ENCODE assay signal across 8 cellular contexts in genomic region chr12:93766802-93767523, GRCh38.
DNase-seq lines count a peak whose midpoint lies in the region; ATAC-seq and TF ChIP-seq lines count a peak whose summit lies in the region.

No MANE protein-coding gene starts in this region.

- no peaks in the 10 kb centered on the region for H3K9me3 Mint-ChIP-seq in GM23338

- H3K4me3 Mint-ChIP-seq in GM23338, result no peak overlapping the region

- H3K9me3 ChIP-seq in Peyer's patch (no peaks in the 10 kb centered on the region), thyroid gland (no peaks in the 10 kb centered on the region)

- H3K4me1 ChIP-seq in GM23338 (ENCODE audit: insufficient read depth), result no peaks in the 10 kb centered on the region; the same call in 1 of the 2 replicates
- H3K4me1 ChIP-seq in Peyer's patch, result peaks cover 0 to 23% (median 0%) of the 10 kb centered on the region in 4 donors
- H3K4me1 ChIP-seq in thyroid gland, result peaks cover 0 to 9% of the 10 kb centered on the region in 2 donors

- H3K36me3 ChIP-seq in GM23338 (ENCODE audit: insufficient read depth) (no peaks in the 10 kb centered on the region), Peyer's patch (no peaks in the 10 kb centered on the region), thyroid gland (no peaks in the 10 kb centered on the region)

- H3K4me2 ChIP-seq in GM23338, result no peak overlapping the region

- 34 to 39% methylated on average over 6 of the region's 6 CpGs for WGBS in thyroid gland, 2 donors

- no peaks in the 10 kb centered on the region for H3F3A ChIP-seq in GM23338 (replicated peaks; ENCODE audit: low read depth)

- DNase-seq in AG20443 (ENCODE audit: low spot score) (peak; percentile 64), GM23338 (ENCODE audit: low spot score) (peak; percentile 52), Peyer's patch (peak in 1 of 3 donors; percentile 68), cardiac fibroblast (ENCODE audit: low read depth in 2 of 2) (peak; percentile 87 to 91), left lobe of liver (ENCODE audit: low spot score) (no peak), thyroid gland (peak; percentile 27 to 41), GF-D8 (lab: John Stamatoyannopoulos, UW) (no peak)

- H3K27ac ChIP-seq in GM23338 (ENCODE audit: low read depth) (no peak overlapping the region), Peyer's patch (peak overlapping the region in 2 of 4 donors; percentile 8 to 37), thyroid gland (peak overlapping the region in 1 of 3 donors; percentile 25)

- no peak overlapping the region for H3K27ac Mint-ChIP-seq in GM23338

- ATAC-seq in GM23338 (peak; percentile 44; the same call in 2 of the 3 replicates), left lobe of liver (peak; percentile 43), HG02798 (IDR thresholded peaks at IDR 0.05; ENCODE audit: poor library complexity, unreplicated experiment) (no peak)

- H3K4me1 Mint-ChIP-seq in GM23338, result peaks cover 19% of the 10 kb centered on the region

- intact Hi-C loops in thyroid gland (cut with DNase I), result loop anchor here (5.0 kb wide), 1 partner anchor 335 kb away; no protein-coding TSS in a partner anchor

- no peak overlapping the region for H2AFZ ChIP-seq in GM23338

- H3K9me2 ChIP-seq in GM23338 (ENCODE audit: insufficient read depth), result no peaks in the 10 kb centered on the region

- peaks cover 2% of the 10 kb centered on the region for H3K27me3 Mint-ChIP-seq in GM23338 (ENCODE audit: insufficient read depth, low read depth, poor library complexity)

- no peaks in the 10 kb centered on the region for H3K79me2 ChIP-seq in GM23338 (replicated peaks; ENCODE audit: insufficient read depth)

- H3K4me3 ChIP-seq in GM23338 (no peak overlapping the region), Peyer's patch (no peak overlapping the region), cardiac fibroblast (replicated peaks in 1 of 2; ENCODE audit: low read depth in 2 of 2, low read length in 2 of 2) (no peak overlapping the region), thyroid gland (replicated peaks in 1 of 3) (no peak overlapping the region)

- no peaks in the 10 kb centered on the region for H3K27me3 ChIP-seq in GM23338 (ENCODE audit: insufficient read depth)
- no peaks in the 10 kb centered on the region for H3K27me3 ChIP-seq in Peyer's patch
- H3K27me3 ChIP-seq in thyroid gland, result no peaks in the 10 kb centered on the region

- no peaks in the 10 kb centered on the region for H4K20me1 ChIP-seq in GM23338 (replicated peaks; ENCODE audit: insufficient read depth)

- no peaks in the 10 kb centered on the region for H3K36me3 Mint-ChIP-seq in GM23338 (ENCODE audit: low read depth)

- TF ChIP-seq CTCF in GM23338 (conservative IDR thresholded peaks at IDR 0.05; ENCODE audit: low read depth in 2 of 2) (peak; percentile 63 to 71), Peyer's patch (IDR thresholded peaks at IDR 0.05) (peak in 4 of 6 experiments; percentile 29 to 86 (median 77)), cardiac fibroblast (IDR thresholded peaks at IDR 0.05; ENCODE audit: low read depth, low read length) (peak; percentile 69), thyroid gland (IDR thresholded peaks at IDR 0.05) (peak in 5 of 6 experiments; percentile 13 to 86 (median 67))

- TF ChIP-seq POLR2A in Peyer's patch (IDR thresholded peaks at IDR 0.05) (no peak), thyroid gland (IDR thresholded peaks at IDR 0.05) (no peak)

TF ChIP-seq in GM23338, 12 proteins besides CTCF, POLR2A, EP300 and RAD21 (continues in another document):
- no peak for TF ChIP-seq JUNB (IDR thresholded peaks at IDR 0.05; ENCODE audit: unreplicated experiment)
- no peak for TF ChIP-seq ZNF462 (CRISPR knock-in tag; IDR thresholded peaks at IDR 0.05)
- TF ChIP-seq CREB1 (CRISPR knock-in tag; IDR thresholded peaks at IDR 0.05; ENCODE audit: low read depth), result no peak
- no peak for TF ChIP-seq ZNF114 (CRISPR knock-in tag; IDR thresholded peaks at IDR 0.05)
- no peak for TF ChIP-seq EZH2 (IDR thresholded peaks at IDR 0.05; ENCODE audit: low read depth, unreplicated experiment)
- TF ChIP-seq NANOG (IDR thresholded peaks at IDR 0.05; ENCODE audit: borderline replicate concordance), result no peak
- TF ChIP-seq REST (IDR thresholded peaks at IDR 0.05; ENCODE audit: unreplicated experiment), result no peak
- TF ChIP-seq STAT1 (IDR thresholded peaks at IDR 0.05; ENCODE audit: unreplicated experiment), result no peak
- TF ChIP-seq POLR2AphosphoS5 (IDR thresholded peaks at IDR 0.05; ENCODE audit: low read depth), result no peak
- no peak for TF ChIP-seq EZH2phosphoT487 (IDR thresholded peaks at IDR 0.05; ENCODE audit: unreplicated experiment)

Comparison
In these comparisons a context has a peak if more than half of its experiments do, and no peak if none do; other contexts are left out.
1. DNase-seq: peak in AG20443 (single experiment), GM23338 (single experiment), cardiac fibroblast (2 of 2) and thyroid gland (2 of 2); none in left lobe of liver (single experiment) and GF-D8 (single experiment).
2. Peak in every context shown above with its lines, with median percentiles within 50 percentile points of each other: CTCF ChIP-seq.